In the genomic region with DNA sequence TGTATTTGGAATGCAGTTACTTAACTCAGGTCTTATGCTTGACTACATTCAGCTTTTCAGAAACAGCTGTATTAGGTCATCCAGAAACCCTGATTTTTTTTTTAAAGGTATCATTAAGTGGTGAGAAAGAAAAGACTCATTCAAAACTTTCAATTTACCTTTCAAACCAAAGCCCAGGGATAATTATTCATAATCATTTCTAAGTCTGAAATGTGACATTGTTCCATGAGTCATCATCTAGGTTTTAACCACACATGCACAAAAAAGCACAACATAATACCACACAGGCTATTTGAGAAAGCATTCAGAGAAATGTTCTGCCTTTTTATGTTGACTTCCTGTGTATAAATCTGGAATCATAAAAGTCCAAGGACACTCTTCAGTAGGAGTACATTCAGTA, we compare ENCODE assay signal across 21 cellular contexts.
DNase-seq lines count a peak whose midpoint lies in the region; ATAC-seq, FAIRE-seq and TF ChIP-seq lines count a peak whose summit lies in the region.
"Had no signal": no experiment of that assay in that cellular context is flagged by ENCODE, and none has a peak within 500 bp of the region (broad histone marks: within the 10 kb centered on the region; RNA-seq: fewer than 3 reads in every experiment).

No MANE protein-coding gene starts in this region.

- H3K36me3 ChIP-seq in astrocyte (ENCODE audit: insufficient read depth, low read length), result no peaks in the 10 kb centered on the region
- H3K36me3 ChIP-seq: ovary had no signal

- H3K9me3 ChIP-seq in astrocyte (ENCODE audit: insufficient read depth, low read depth, low read length), result no peaks in the 10 kb centered on the region
- H3K9me3 ChIP-seq: ovary had no signal

- peaks cover 16% of the 10 kb centered on the region for H3K4me1 Mint-ChIP-seq in astrocyte (ENCODE audit: low read depth, unreplicated experiment)

- no peaks in the 10 kb centered on the region for H3K9me3 Mint-ChIP-seq in astrocyte (ENCODE audit: unreplicated experiment)

- no peaks in the 10 kb centered on the region for H3K27me3 Mint-ChIP-seq in astrocyte (ENCODE audit: low read depth, unreplicated experiment)

- H3K4me2 ChIP-seq in astrocyte (ENCODE audit: low read length), result peak overlapping the region; percentile 15
- H3K4me2 ChIP-seq: hepatocyte had no signal

- H3K4me3 Mint-ChIP-seq in astrocyte (ENCODE audit: unreplicated experiment), result no peak overlapping the region

- peak; percentile 98 for FAIRE-seq in astrocyte (lab: Jason Lieb, UNC)
- FAIRE-seq: small intestine had no signal

- no peaks in the 10 kb centered on the region for H4K20me1 ChIP-seq in astrocyte (ENCODE audit: insufficient read depth, low read length)

- peak overlapping the region; percentile 53 for H3K27ac ChIP-seq in astrocyte (ENCODE audit: low read depth, low read length)
- H3K27ac ChIP-seq: C4-2B, coronary artery, hepatocyte, ovary had no signal

- TF ChIP-seq CTCF in astrocyte (IDR thresholded peaks at IDR 0.05; ENCODE audit: insufficient read depth, low read depth, low read length), result no peak

- no peaks in the 10 kb centered on the region for H3K27me3 ChIP-seq in astrocyte (ENCODE audit: insufficient read depth, low read length)
- H3K27me3 ChIP-seq: hepatocyte had no signal

- no peak overlapping the region for H3K4me3 ChIP-seq in astrocyte (ENCODE audit: insufficient read depth, low read depth, low read length)
- H3K4me3 ChIP-seq: coronary artery, hepatocyte, ovary had no signal

- DNase-seq in astrocyte (ENCODE audit: low read depth) (peak; percentile 80), renal cortical epithelial cell (ENCODE audit: low read depth) (peak; percentile 19), kidney glomerular epithelial cell (lab: John Stamatoyannopoulos, UW) (no peak), hepatic stellate cell (ENCODE audit: low spot score) (no peak)
- no peak for DNase-seq in stimulated activated CD4-positive, alpha-beta T cell treated with anti-CD3 and anti-CD28 coated beads, Interleukin-12 subunit alpha, Interleukin-12 subunit beta, amount 100 ng/mL, for 4 hours
- DNase-seq: activated CD4-positive, CD25-positive, alpha-beta regulatory T cell treated with anti-CD3 and anti-CD28 coated beads, Interleukin-2, amount 50 U/mL, for 72 hours; activated CD8-positive, alpha-beta memory T cell treated with anti-CD3 and anti-CD28 coated beads, Interleukin-2, amount 50 U/mL, for 48 hours; amygdala; DMS53; erythroblast; NCI-H82; ovary; Right ventricle myocardium superior; small intestine; stimulated activated naive CD4-positive, alpha-beta T cell treated with Interleukin-2 at 50 U/mL for 16 hours; T-helper 2 cell had no signal

- peak overlapping the region; percentile 34 for H3K27ac Mint-ChIP-seq in astrocyte (ENCODE audit: unreplicated experiment)

- H2AFZ ChIP-seq in astrocyte (ENCODE audit: low read depth, low read length), result no peak overlapping the region
- H2AFZ ChIP-seq: hepatocyte had no signal

- H3K4me1 ChIP-seq in astrocyte (ENCODE audit: insufficient read depth, low read length), result no peaks in the 10 kb centered on the region

- peak; percentile 60 for ATAC-seq in GM18858 (IDR thresholded peaks at IDR 0.05; ENCODE audit: unreplicated experiment)
- ATAC-seq in HG03354 (IDR thresholded peaks at IDR 0.05; ENCODE audit: poor library complexity, severe bottlenecking, unreplicated experiment), result peak; percentile 77

- H3K9ac ChIP-seq in astrocyte (ENCODE audit: low read length), result no peak overlapping the region

- H3K36me3 Mint-ChIP-seq in astrocyte (ENCODE audit: low read depth, unreplicated experiment), result no peaks in the 10 kb centered on the region

- no peaks in the 10 kb centered on the region for H3K79me2 ChIP-seq in astrocyte (ENCODE audit: insufficient read depth, low read length)
- H3K79me2 ChIP-seq: hepatocyte had no signal

Comparison
In these comparisons a context has a peak if more than half of its experiments do, and no peak if none do; other contexts are left out.
1. DNase-seq: peak in astrocyte (single experiment) and renal cortical epithelial cell (single experiment); none in kidney glomerular epithelial cell (single experiment), stimulated activated CD4-positive, alpha-beta T cell treated with anti-CD3 and anti-CD28 coated beads, Interleukin-12 subunit alpha, Interleukin-12 subunit beta, amount 100 ng/mL, for 4 hours (single experiment) and hepatic stellate cell (single experiment).